ENCODE assay signal across 8 cellular contexts in the genomic region with DNA sequence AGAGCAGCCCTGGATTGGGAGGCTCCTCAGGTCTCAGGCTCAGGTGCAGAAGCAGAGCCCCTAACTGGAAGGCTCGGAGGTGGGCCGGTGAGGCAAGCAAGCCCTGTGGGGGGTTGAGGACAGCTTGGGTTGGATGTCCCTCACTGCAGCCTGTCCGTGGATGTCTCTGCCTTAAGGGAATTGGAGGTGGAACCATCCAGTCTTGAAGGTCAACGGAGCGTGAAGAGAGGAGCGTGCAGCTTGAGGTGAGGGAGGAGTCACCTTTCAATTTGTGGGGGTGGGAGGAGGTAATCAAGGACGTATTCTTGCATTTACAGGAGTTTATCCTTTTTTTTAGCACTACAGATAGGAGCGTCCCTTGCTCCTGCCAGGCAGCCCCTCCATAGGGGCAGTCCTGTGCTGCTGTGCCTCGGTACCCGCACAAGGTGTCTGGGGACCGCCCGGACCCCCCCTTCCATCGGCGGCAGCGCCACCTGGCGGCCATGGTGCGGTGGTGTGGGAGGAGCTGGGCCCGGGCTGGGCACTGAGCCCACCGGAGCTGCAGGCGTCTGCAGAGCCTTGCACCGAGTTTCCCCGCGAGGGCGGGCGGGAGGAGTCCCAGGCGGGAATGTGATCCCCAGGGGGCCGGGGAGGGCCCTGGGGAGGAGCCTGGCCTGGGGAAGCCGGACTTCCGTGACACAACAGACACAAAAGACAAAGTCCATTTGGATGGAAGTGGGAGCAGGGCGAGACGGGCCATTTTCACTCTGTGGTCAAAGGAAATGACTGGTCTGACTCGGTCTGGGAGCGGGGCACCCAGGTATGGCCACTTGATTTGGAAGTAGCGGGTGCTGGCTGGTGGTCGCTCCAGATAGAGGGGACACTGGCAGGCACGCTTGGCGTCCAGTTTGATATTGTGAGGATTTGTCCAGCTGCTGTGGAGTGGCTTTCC. TPM values are rescaled to one million over a fixed set of nuclear protein-coding genes. Genes with fewer than 3 reads are reported as not detected.
DNase-seq lines count a peak whose midpoint lies in the region; ATAC-seq and TF ChIP-seq lines count a peak whose summit lies in the region.

No MANE protein-coding gene starts in this region.

- H3K4me1 ChIP-seq in neuron (ENCODE audit: insufficient read depth, low read length) (peaks cover 53% of the 10 kb centered on the region), stomach (peaks cover 55 to 64% (median 60%) of the 10 kb centered on the region in 4 donors)

- ATAC-seq in HG03108 (IDR thresholded peaks at IDR 0.05; ENCODE audit: unreplicated experiment) = no peak

- H3K9me3 ChIP-seq in neuron (ENCODE audit: low read length) = no peaks in the 10 kb centered on the region
- no peaks in the 10 kb centered on the region for H3K9me3 ChIP-seq in stomach

- intact Hi-C loops in stomach (cut with DNase I; ENCODE audit: low total_unique reads) = no loop called here

- H3K36me3 ChIP-seq in neuron (ENCODE audit: insufficient read depth, low read length) (no peaks in the 10 kb centered on the region), stomach (peaks cover 0 to 4% (median 0%) of the 10 kb centered on the region in 4 donors)

- DNase-seq in GM12865 (ENCODE audit: low read depth) (peak; percentile 71), HUDEP-2 (lab: John Stamatoyannopoulos, UW; ENCODE audit: unreplicated experiment in 76 of 76) (peak in 46 of 76 experiments; percentile 10 to 74 (median 44)), RKO (ENCODE audit: low spot score) (peak; percentile 94), foreskin fibroblast (peak; percentile 69 to 82), stomach (peak; percentile 91)
- DNase-seq in activated effector memory CD4-positive, alpha-beta T cell treated with anti-CD3 and anti-CD28 coated beads, Interleukin-2, amount 50 U/mL, for 16 hours = peak; percentile 94

- H3K27ac ChIP-seq in stomach = peak overlapping the region in 4 of 5 donors; percentile 2 to 38 (median 8)

- peaks cover 32% of the 10 kb centered on the region for H3K27me3 ChIP-seq in neuron (ENCODE audit: insufficient read depth, low read length)
- peaks cover 10 to 95% (median 45%) of the 10 kb centered on the region in 3 donors for H3K27me3 ChIP-seq in stomach

- TF ChIP-seq POLR2A in stomach (IDR thresholded peaks at IDR 0.05) = no peak

- TF ChIP-seq EP300 in stomach (IDR thresholded peaks at IDR 0.05) = no peak

- TF ChIP-seq CTCF in GM12865 (IDR thresholded peaks at IDR 0.05; ENCODE audit: insufficient read depth, low read depth, low read length, missing control alignments) (peak; percentile 88), foreskin fibroblast (IDR thresholded peaks at IDR 0.05; ENCODE audit: low read depth, low read length) (peak; percentile 92), stomach (IDR thresholded peaks at IDR 0.05) (peak in 6 of 7 experiments; percentile 55 to 98 (median 87))

- WGBS in stomach, 5 donors = 4 to 13% (median 6%) methylated on average over 21 to 37 of the region's 37 CpGs

- peak overlapping the region; percentile 51 for H2AFZ ChIP-seq in neuron (ENCODE audit: low read depth, low read length)

- H3K4me3 ChIP-seq in GM12865 (ENCODE audit: low read depth, low read length) (peak overlapping the region; percentile 12), foreskin fibroblast (ENCODE audit: low read depth in 1 of 2, low read length in 2 of 2) (peak overlapping the region; percentile 26 to 43), neuron (ENCODE audit: low read length) (peak overlapping the region; percentile 40), stomach (peak overlapping the region; percentile 34 to 60 (median 41))

RNA-seq across cellular contexts. Expression of gene DNAJC22, which starts 0.9 kb away (rescaled TPM):
- total RNA-seq in stomach = 10 to 100 TPM in 2 of 5 donors, 1 to 10 TPM in 2, not detected in 1; 3.1 to 54.7 (median 13.9) TPM
- polyA plus RNA-seq in stomach = 1 to 10 TPM; 1.5 to 1.6 (median 1.5) TPM

RNA-seq across cellular contexts. Expression of gene C1QL4, which starts 10.6 kb away (rescaled TPM):
- total RNA-seq in stomach = not detected
- not detected for polyA plus RNA-seq in stomach

RNA-seq across cellular contexts. Expression of gene SPATS2, which starts 19.7 kb away (rescaled TPM):
- total RNA-seq in stomach = 100 to 1,000 TPM in 1 of 5 donors, 10 to 100 TPM in 4; 14.8 to 194 (median 24.8) TPM
- 10 to 100 TPM in 2 of 3 donors, 1 to 10 TPM in 1; 8.0 to 15.9 (median 14.4) TPM for polyA plus RNA-seq in stomach

RNA-seq across cellular contexts. Expression of gene TROAP, which starts 24.5 kb away (rescaled TPM):
- 10 to 100 TPM in 2 of 5 donors, 1 to 10 TPM in 3; 1.4 to 54.2 (median 8.5) TPM for total RNA-seq in stomach
- polyA plus RNA-seq in stomach = 10 to 100 TPM in 1 of 3 donors, 1 to 10 TPM in 2; 3.2 to 15.7 (median 8.9) TPM

RNA-seq across cellular contexts. Expression of gene PRPH, which starts 52.6 kb away (rescaled TPM):
- 10 to 100 TPM in 2 of 5 donors, under 1 TPM in 1, not detected in 2; 0.45 to 14.5 (median 11.9) TPM for total RNA-seq in stomach
- polyA plus RNA-seq in stomach = 1 to 10 TPM in 1 of 3 donors, under 1 TPM in 1, not detected in 1; 0.50 to 9.0 TPM

Comparison
In these comparisons a context has a peak if more than half of its experiments do, and no peak if none do; other contexts are left out.
1. DNase-seq: peak in every context shown above with its lines; median percentile 94 in RKO; 94 in activated effector memory CD4-positive, alpha-beta T cell treated with anti-CD3 and anti-CD28 coated beads, Interleukin-2, amount 50 U/mL, for 16 hours; 91 in stomach; 76 in foreskin fibroblast; 71 in GM12865; 44 in HUDEP-2.